Comparison of ENCODE assay signal across 12 cellular contexts in genomic region chr10:58756126-58756525, GRCh38.
A peak's percentile ranks its signal among the peaks of the same experiment; 100 is the strongest.
DNase-seq lines count a peak whose midpoint lies in the region; ATAC-seq and TF ChIP-seq lines count a peak whose summit lies in the region.
"Had no signal": no experiment of that assay in that cellular context is flagged by ENCODE, and none has a peak within 500 bp of the region (broad histone marks: within the 10 kb centered on the region; RNA-seq: fewer than 3 reads in every experiment).

No MANE protein-coding gene starts in this region.

- no peak for TF ChIP-seq POLR2A in prostate gland (IDR thresholded peaks at IDR 0.05)

- H3K36me3 ChIP-seq in BJ (ENCODE audit: control insufficient read depth, insufficient read depth, low read length) (no peaks in the 10 kb centered on the region), prostate gland (no peaks in the 10 kb centered on the region)

- H3K4me1 ChIP-seq in prostate gland (replicated peaks) = peaks cover 2% of the 10 kb centered on the region

- TF ChIP-seq CTCF in BJ (IDR thresholded peaks at IDR 0.05; ENCODE audit: insufficient read depth, low read depth, low read length) = no peak
- no peak for TF ChIP-seq CTCF in fibroblast of pulmonary artery (IDR thresholded peaks at IDR 0.05; ENCODE audit: low read length, missing control alignments)
- TF ChIP-seq CTCF in prostate gland (IDR thresholded peaks at IDR 0.05) = no peak

- CTCF ChIA-PET in BJ (lab: Yijun Ruan, JAX) = no interaction called here

- DNase-seq in BJ (ENCODE audit: low read depth) = no peak
- DNase-seq in RPMI7951 (ENCODE audit: low read depth) = peak; percentile 73
- peak; percentile 65 for DNase-seq in fibroblast of pulmonary artery (ENCODE audit: low read depth)
- no peak for DNase-seq in prostate gland (ENCODE audit: low spot score)
- DNase-seq in NCI-H82 (lab: John Stamatoyannopoulos, UW) = no peak
- no peak for DNase-seq in OCI-M2 (lab: John Stamatoyannopoulos, UW; ENCODE audit: unreplicated experiment)
- DNase-seq in effector CD4-positive, alpha-beta T cell = no peak
- DNase-seq: activated naive CD4-positive, alpha-beta T cell; NCI-H748 treated with DMSO at 0.1 percent for 48 hours; stimulated activated CD8-positive, alpha-beta memory T cell treated with anti-CD3 and anti-CD28 coated beads, Interleukin-4, amount 100 ng/mL, for 48 hours had no signal

- H3K4me3 ChIP-seq in BJ (ENCODE audit: low read depth, low read length) = peak overlapping the region; percentile 13
- peak overlapping the region; percentile 34 for H3K4me3 ChIP-seq in fibroblast of pulmonary artery (replicated peaks; ENCODE audit: low read depth, low read length)
- no peak overlapping the region for H3K4me3 ChIP-seq in prostate gland

- no peaks in the 10 kb centered on the region for H3K27me3 ChIP-seq in BJ (ENCODE audit: control insufficient read depth, insufficient read depth, low read length)
- no peaks in the 10 kb centered on the region for H3K27me3 ChIP-seq in prostate gland (replicated peaks; ENCODE audit: insufficient read depth)

- intact Hi-C loops in prostate gland (cut with DNase I) = no loop called here

- ATAC-seq in HG02970 (IDR thresholded peaks at IDR 0.05; ENCODE audit: low FRiP score, unreplicated experiment) = no peak

- 27% methylated on average over 6 of the region's 6 CpGs for WGBS in prostate gland

- peak overlapping the region; percentile 4 to 35 for H3K27ac ChIP-seq in prostate gland
- H3K27ac ChIP-seq: VCaP had no signal

- H3K9me3 ChIP-seq in prostate gland = no peaks in the 10 kb centered on the region

- POLR2A ChIA-PET in BJ (lab: Charles Lee) = no interaction called here

Comparison
In these comparisons a context has a peak if more than half of its experiments do, and no peak if none do; other contexts are left out.
1. DNase-seq: peak in RPMI7951 (single experiment) and fibroblast of pulmonary artery (single experiment); none in BJ (single experiment), prostate gland (single experiment), NCI-H82 (single experiment), OCI-M2 (single experiment) and effector CD4-positive, alpha-beta T cell (single experiment).
2. H3K4me3 ChIP-seq: peak in BJ (single experiment) and fibroblast of pulmonary artery (single experiment); none in prostate gland (0 of 2).